Comparison of ENCODE assay signal across 10 cellular contexts in the genomic region with DNA sequence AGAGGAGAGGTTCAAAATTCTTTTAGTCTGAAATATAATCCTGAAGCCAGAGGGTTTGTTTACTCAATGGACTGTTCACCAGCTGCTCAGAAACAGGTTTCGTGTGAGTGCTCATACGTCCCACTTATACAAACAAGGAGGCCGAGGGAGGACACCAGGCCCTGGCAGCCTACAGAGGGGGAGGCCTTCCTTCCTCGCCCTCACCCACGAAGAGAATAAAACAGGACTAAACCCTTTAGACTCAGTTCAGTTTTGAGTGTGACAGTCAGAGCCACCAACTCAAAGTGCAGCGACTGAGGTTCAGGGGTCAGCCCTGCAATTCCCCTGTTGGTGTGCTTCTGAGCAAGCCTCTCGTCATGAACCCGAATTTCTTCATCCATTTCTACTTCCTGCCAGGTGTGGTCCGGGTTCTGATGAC. TPM values are rescaled to one million over a fixed set of nuclear protein-coding genes. Genes with fewer than 3 reads are reported as not detected.
DNase-seq lines count a peak whose midpoint lies in the region; ATAC-seq and TF ChIP-seq lines count a peak whose summit lies in the region.
"Had no signal": no experiment of that assay in that cellular context is flagged by ENCODE, and none has a peak within 500 bp of the region (broad histone marks: within the 10 kb centered on the region; RNA-seq: fewer than 3 reads in every experiment).

No MANE protein-coding gene starts in this region.

- H3K36me3 Mint-ChIP-seq in CD4-positive, alpha-beta memory T cell, result peaks cover 2 to 4% of the 10 kb centered on the region in 2 donors

- peaks cover 13 to 18% of the 10 kb centered on the region in 2 donors for H3K4me1 ChIP-seq in gastrocnemius medialis
- H3K4me1 ChIP-seq in CD4-positive, alpha-beta memory T cell (ENCODE audit: insufficient read depth, low read length), result no peaks in the 10 kb centered on the region
- H3K4me1 ChIP-seq: adrenal gland had no signal

- CTCF ChIA-PET in CD4-positive, alpha-beta memory T cell (lab: Charles Lee; ENCODE audit: partially characterized antibody), result no interaction called here

- TF ChIP-seq POLR2A in gastrocnemius medialis (IDR thresholded peaks at IDR 0.05), result peak in 1 of 2 donors; percentile 29

- H3K27ac Mint-ChIP-seq in CD4-positive, alpha-beta memory T cell, result peak overlapping the region in 2 of 7 donors; percentile 13 to 24

- peak overlapping the region; percentile 41 to 74 (median 68) for H3K27ac ChIP-seq in gastrocnemius medialis
- no peak overlapping the region for H3K27ac ChIP-seq in CD4-positive, alpha-beta memory T cell (ENCODE audit: low read depth, low read length)
- H3K27ac ChIP-seq: adrenal gland had no signal

- TF ChIP-seq CTCF in epithelial cell of esophagus (IDR thresholded peaks at IDR 0.05; ENCODE audit: insufficient read depth, low read depth, low read length, missing control alignments), result no peak
- no peak for TF ChIP-seq CTCF in gastrocnemius medialis (IDR thresholded peaks at IDR 0.05 in 4 of 5, conservative IDR thresholded peaks at IDR 0.05 in 1 of 5)

- no peaks in the 10 kb centered on the region for H3K27me3 ChIP-seq in gastrocnemius medialis
- no peaks in the 10 kb centered on the region for H3K27me3 ChIP-seq in CD4-positive, alpha-beta memory T cell (ENCODE audit: insufficient read depth, low read length)
- H3K27me3 ChIP-seq: adrenal gland had no signal

- intact Hi-C loops in gastrocnemius medialis (cut with DNase I; ENCODE audit: low total_unique reads), result no loop called here
- intact Hi-C loops in CD4-positive, alpha-beta memory T cell (cut with micrococcal nuclease), result no loop called here

- H3K4me3 Mint-ChIP-seq in CD4-positive, alpha-beta memory T cell, result no peak overlapping the region

- no peaks in the 10 kb centered on the region for H3K9me3 ChIP-seq in gastrocnemius medialis
- H3K9me3 ChIP-seq in CD4-positive, alpha-beta memory T cell (ENCODE audit: control insufficient read depth in 1 of 2, low read length in 2 of 2), result no peaks in the 10 kb centered on the region

- peaks cover 0 to 5% (median 0%) of the 10 kb centered on the region in 4 donors for H3K4me1 Mint-ChIP-seq in CD4-positive, alpha-beta memory T cell

- H3K36me3 ChIP-seq in gastrocnemius medialis, result no peaks in the 10 kb centered on the region
- no peaks in the 10 kb centered on the region for H3K36me3 ChIP-seq in CD4-positive, alpha-beta memory T cell (ENCODE audit: insufficient read depth, low read length)
- H3K36me3 ChIP-seq: adrenal gland had no signal

- ATAC-seq in GM19351 (IDR thresholded peaks at IDR 0.05; ENCODE audit: unreplicated experiment) (peak; percentile 30), gastrocnemius medialis (peak; percentile 78 to 88), HG03196 (IDR thresholded peaks at IDR 0.05; ENCODE audit: unreplicated experiment) (no peak), GM18907 (IDR thresholded peaks at IDR 0.05; ENCODE audit: unreplicated experiment) (no peak)

- H3K4me3 ChIP-seq in epithelial cell of esophagus (ENCODE audit: low read length), result no peak overlapping the region
- no peak overlapping the region for H3K4me3 ChIP-seq in gastrocnemius medialis
- H3K4me3 ChIP-seq in CD4-positive, alpha-beta memory T cell (ENCODE audit: low read length in 2 of 2), result no peak overlapping the region
- H3K4me3 ChIP-seq: adrenal gland had no signal

- peaks cover 0 to 13% (median 7%) of the 10 kb centered on the region in 8 donors for H3K9me3 Mint-ChIP-seq in CD4-positive, alpha-beta memory T cell

- in situ Hi-C loops in gastrocnemius medialis (cut with MboI; ENCODE audit: low sequenced_read_pairs in 4 of 4), result no loop called here

- POLR2A ChIA-PET in CD4-positive, alpha-beta memory T cell (lab: Charles Lee; ENCODE audit: partially characterized antibody), result no interaction called here

- DNase-seq in NCI-H2196 (lab: John Stamatoyannopoulos, UW; ENCODE audit: unreplicated experiment) (peak; percentile 68), epithelial cell of esophagus (ENCODE audit: low read depth) (peak; percentile 29), gastrocnemius medialis (no peak), OCI-M1 (lab: John Stamatoyannopoulos, UW) (no peak)
- no peak for DNase-seq in CD4-positive, alpha-beta memory T cell
- DNase-seq: T-helper 2 cell had no signal

- H3K27me3 Mint-ChIP-seq in CD4-positive, alpha-beta memory T cell, result peaks cover 5 to 21% of the 10 kb centered on the region in 2 donors

RNA-seq across cellular contexts. Expression of a gene that starts 17.3 kb away (rescaled TPM):
- total RNA-seq in gastrocnemius medialis, result 10 to 100 TPM in 3 of 4 donors, 1 to 10 TPM in 1; 7.6 to 22.5 (median 11.6) TPM
- 1 to 10 TPM; 6.6 to 8.3 TPM for total RNA-seq in CD4-positive, alpha-beta memory T cell
- 1 to 10 TPM; 2.4 to 3.3 TPM for polyA plus RNA-seq in CD4-positive, alpha-beta memory T cell

Comparison
In these comparisons a context has a peak if more than half of its experiments do, and no peak if none do; other contexts are left out.
1. ATAC-seq: peak in GM19351 (single experiment) and gastrocnemius medialis (2 of 2); none in HG03196 (single experiment) and GM18907 (single experiment).
2. DNase-seq: peak in NCI-H2196 (single experiment) and epithelial cell of esophagus (single experiment); none in gastrocnemius medialis (0 of 2), OCI-M1 (single experiment) and CD4-positive, alpha-beta memory T cell (0 of 5).